Comparison of ENCODE assay signal across 20 cellular contexts in the genomic region with DNA sequence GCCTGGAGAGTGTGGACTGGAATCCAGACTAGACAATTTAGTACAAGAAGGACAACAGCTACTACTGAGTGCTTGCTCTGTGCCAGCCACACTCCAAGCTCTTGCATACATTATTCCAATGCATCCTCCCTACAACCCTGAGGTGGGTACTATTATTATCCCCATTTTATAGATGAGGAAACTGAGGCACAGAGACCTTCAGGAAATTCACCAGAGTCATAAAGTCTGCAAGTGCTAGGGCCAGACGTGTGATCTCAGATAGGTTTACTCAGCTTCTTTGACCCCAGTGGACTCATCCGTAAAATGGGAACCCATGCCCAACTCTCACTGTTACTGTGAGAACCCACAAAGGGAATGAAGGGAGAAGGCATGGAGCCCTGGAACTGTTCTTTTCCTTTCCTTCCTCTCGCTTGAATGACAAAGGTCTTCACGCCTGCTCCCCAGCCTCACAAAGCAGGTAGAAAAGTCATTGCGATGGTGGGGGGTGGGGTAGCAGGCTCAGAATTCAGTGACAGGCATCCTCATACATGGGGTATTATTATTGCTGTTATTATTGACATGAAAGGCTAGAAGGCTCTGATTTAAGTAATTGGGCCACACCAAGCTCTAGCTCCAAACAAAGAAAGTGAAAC.
DNase-seq lines count a peak whose midpoint lies in the region; ATAC-seq, FAIRE-seq and TF ChIP-seq lines count a peak whose summit lies in the region.
"Had no signal": no experiment of that assay in that cellular context is flagged by ENCODE, and none has a peak within 500 bp of the region (broad histone marks: within the 10 kb centered on the region; RNA-seq: fewer than 3 reads in every experiment).

No MANE protein-coding gene starts in this region.

- no peak for TF ChIP-seq RAD21 in K562 (CRISPR knock-in tag; conservative IDR thresholded peaks at IDR 0.05 in 1 of 2, IDR thresholded peaks at IDR 0.05 in 1 of 2)

- TF ChIP-seq CTCF in GM23338 (conservative IDR thresholded peaks at IDR 0.05; ENCODE audit: low read depth in 2 of 2) (no peak), K562 (IDR thresholded peaks at IDR 0.05 in 2 of 3, conservative IDR thresholded peaks at IDR 0.05 in 1 of 3; ENCODE audit: insufficient read depth in 2 of 3, low read depth in 1 of 3, low read length in 3 of 3) (no peak), neural progenitor cell (IDR thresholded peaks at IDR 0.05) (no peak)

- no peaks in the 10 kb centered on the region for H3K9me2 ChIP-seq in GM23338 (ENCODE audit: insufficient read depth)

- H3K27ac ChIP-seq in GM23338 (ENCODE audit: low read depth): peak overlapping the region; percentile 93
- H3K27ac ChIP-seq in K562 (ENCODE audit: extremely low read depth, low read depth, low read length): no peak overlapping the region
- H3K27ac ChIP-seq in iPS-20b (ENCODE audit: low read length): peak overlapping the region; percentile 92
- H3K27ac ChIP-seq in neural progenitor cell: peak overlapping the region; percentile 72
- H3K27ac ChIP-seq: A549, C4-2B, HL-60, PC-9 had no signal

- no peak for TF ChIP-seq POLR2A in K562 (conservative IDR thresholded peaks at IDR 0.05)

- in situ Hi-C loops in K562 (cut with MboI): no loop called here

- 0 out of 3 replicates have a peak, but pooled peaks cover 3% of the 10 kb centered on the region for H3K36me3 Mint-ChIP-seq in GM23338 (ENCODE audit: low read depth)
- H3K36me3 Mint-ChIP-seq in neural progenitor cell: peaks cover 4% of the 10 kb centered on the region

- H3K4me1 ChIP-seq in GM23338 (ENCODE audit: insufficient read depth): peaks cover 65% of the 10 kb centered on the region
- H3K4me1 ChIP-seq in K562 (replicated peaks in 1 of 2; ENCODE audit: control insufficient read depth in 2 of 2, insufficient read depth in 2 of 2, low read length in 2 of 2): peaks cover 0 to 6% of the 10 kb centered on the region in 2 experiments; a peak in 2 of 5 replicates
- H3K4me1 ChIP-seq in iPS-20b (ENCODE audit: insufficient read depth, low read length): peaks cover 56% of the 10 kb centered on the region
- peaks cover 74% of the 10 kb centered on the region for H3K4me1 ChIP-seq in neural progenitor cell
- H3K4me1 ChIP-seq: A549 had no signal

- peak overlapping the region; percentile 60 for H3K4me2 ChIP-seq in GM23338
- no peak overlapping the region for H3K4me2 ChIP-seq in K562 (ENCODE audit: insufficient read depth, low read length)
- H3K4me2 ChIP-seq in neural progenitor cell: peak overlapping the region; percentile 74
- H3K4me2 ChIP-seq: A549, PC-9 had no signal

- no peak for TF ChIP-seq EP300 in K562 (IDR thresholded peaks at IDR 0.05; ENCODE audit: low read length)

- FAIRE-seq in K562 (lab: Jason Lieb, UNC): no peak
- FAIRE-seq: A549, GM12891, H54, HTR-8/SVneo had no signal

- H3K27me3 Mint-ChIP-seq in GM23338 (ENCODE audit: insufficient read depth, low read depth, poor library complexity): peaks cover 23% of the 10 kb centered on the region
- H3K27me3 Mint-ChIP-seq in neural progenitor cell (ENCODE audit: insufficient read depth, low read depth): peaks cover 3% of the 10 kb centered on the region

- H3K79me2 ChIP-seq in GM23338 (replicated peaks; ENCODE audit: insufficient read depth): 0 out of 2 replicates have a peak, but pooled peaks cover 8% of the 10 kb centered on the region
- no peaks in the 10 kb centered on the region for H3K79me2 ChIP-seq in K562 (ENCODE audit: control insufficient read depth, insufficient read depth, low read length)
- peaks cover 30% of the 10 kb centered on the region for H3K79me2 ChIP-seq in neural progenitor cell (ENCODE audit: low read depth)

- no peaks in the 10 kb centered on the region for H3K9me3 ChIP-seq in K562 (replicated peaks; ENCODE audit: control insufficient read depth, insufficient read depth, low read depth, low read length)
- no peaks in the 10 kb centered on the region for H3K9me3 ChIP-seq in iPS-20b (ENCODE audit: insufficient read depth, low read depth, low read length)
- H3K9me3 ChIP-seq in neural progenitor cell (ENCODE audit: low read depth): no peaks in the 10 kb centered on the region
- H3K9me3 ChIP-seq: A549 had no signal

- WGBS in K562 (ENCODE audit: insufficient coverage, low coverage, missing lambda C conversion rate): 3% methylated on average over 5 of the region's 5 CpGs

- H3K36me3 ChIP-seq in GM23338 (ENCODE audit: insufficient read depth): no peaks in the 10 kb centered on the region
- no peaks in the 10 kb centered on the region for H3K36me3 ChIP-seq in K562 (ENCODE audit: control insufficient read depth, insufficient read depth, low read length)
- no peaks in the 10 kb centered on the region for H3K36me3 ChIP-seq in iPS-20b (ENCODE audit: insufficient read depth, low read depth, low read length)
- H3K36me3 ChIP-seq in neural progenitor cell: no peaks in the 10 kb centered on the region

- no peaks in the 10 kb centered on the region for H3K9me1 ChIP-seq in K562 (ENCODE audit: control insufficient read depth, insufficient read depth, low read length)

- H3K27ac Mint-ChIP-seq in GM23338 (peak overlapping the region; percentile 93), neural progenitor cell (peak overlapping the region; percentile 97)

- intact Hi-C loops in K562 (cut with micrococcal nuclease): no loop called here

- H4K20me1 ChIP-seq in GM23338 (replicated peaks; ENCODE audit: insufficient read depth) (no peaks in the 10 kb centered on the region), K562 (replicated peaks; ENCODE audit: control insufficient read depth, insufficient read depth, low read length) (peaks cover 7% of the 10 kb centered on the region), neural progenitor cell (ENCODE audit: low read depth) (peaks cover 19% of the 10 kb centered on the region)

- DNase-seq in GM23338 (ENCODE audit: low spot score) (no peak), K562 (ENCODE audit: extremely low read depth in 1 of 4, low spot score in 3 of 4) (no peak), neural progenitor cell (ENCODE audit: low spot score) (no peak), NCI-H446 treated with DMSO at 0.1 percent for 48 hours (lab: John Stamatoyannopoulos, UW) (no peak), retina (no peak)
- DNase-seq: GF-D8, KG1, NCI-H2081, NCI-H510A treated with DMSO at 0.1 percent for 48 hours, NCI-H82, PC-9 had no signal

- H3K4me3 Mint-ChIP-seq in GM23338 (peak overlapping the region; percentile 18; the same call in 1 of the 3 replicates), neural progenitor cell (no peak overlapping the region)

- POLR2A ChIA-PET in K562 (lab: Yijun Ruan, JAX): no interaction called here

- H3K4me1 Mint-ChIP-seq in GM23338 (peaks cover 63% of the 10 kb centered on the region), neural progenitor cell (peaks cover 80% of the 10 kb centered on the region)

- H2AFZ ChIP-seq in GM23338 (no peak overlapping the region), K562 (ENCODE audit: low read depth, low read length) (no peak overlapping the region), neural progenitor cell (replicated peaks) (no peak overlapping the region)
- H2AFZ ChIP-seq: PC-9 had no signal

- peak; percentile 5 for ATAC-seq in GM23338
- no peak for ATAC-seq in K562
- no peak for ATAC-seq in HG02623 (IDR thresholded peaks at IDR 0.05; ENCODE audit: unreplicated experiment)
- ATAC-seq in HG03097 (IDR thresholded peaks at IDR 0.05; ENCODE audit: low FRiP score, unreplicated experiment): no peak
- ATAC-seq: A549 had no signal

- no TSS peak for BruUV-seq in K562 (replicated peaks; lab: Mats Ljungman, UMichigan)

- peak overlapping the region; percentile 34; the same call in 1 of the 2 replicates for H3K4me3 ChIP-seq in GM23338
- H3K4me3 ChIP-seq in K562: no peak overlapping the region
- H3K4me3 ChIP-seq in iPS-20b (ENCODE audit: low read length): peak overlapping the region; percentile 44; the same call in 1 of the 2 replicates
- peak overlapping the region; percentile 8 for H3K4me3 ChIP-seq in neural progenitor cell
- H3K4me3 ChIP-seq: A549, PC-9 had no signal

- H3K9ac ChIP-seq in K562 (ENCODE audit: insufficient read depth in 1 of 2, low read depth in 2 of 2, low read length in 2 of 2) (no peak overlapping the region), iPS-20b (ENCODE audit: low read depth, low read length) (peak overlapping the region; percentile 56; the same call in 1 of the 2 replicates), neural progenitor cell (no peak overlapping the region)

- H3K27me3 ChIP-seq in GM23338 (ENCODE audit: insufficient read depth) (no peaks in the 10 kb centered on the region), K562 (ENCODE audit: control insufficient read depth in 2 of 2, insufficient read depth in 2 of 2, low read length in 2 of 2) (peaks cover 29 to 53% of the 10 kb centered on the region in 2 experiments; a peak in 3 of 5 replicates), iPS-20b (ENCODE audit: insufficient read depth, low read length) (no peaks in the 10 kb centered on the region), neural progenitor cell (no peaks in the 10 kb centered on the region)

- H3K9me3 Mint-ChIP-seq in GM23338: no peaks in the 10 kb centered on the region
- H3K9me3 Mint-ChIP-seq in neural progenitor cell: no peaks in the 10 kb centered on the region

- CTCF ChIA-PET in K562 (lab: Yijun Ruan, JAX; ENCODE audit: low intra/inter-chr PET ratio): no interaction called here

- peaks cover 30% of the 10 kb centered on the region for H3F3A ChIP-seq in GM23338 (replicated peaks; ENCODE audit: low read depth)
- peaks cover 74% of the 10 kb centered on the region for H3F3A ChIP-seq in neural progenitor cell (ENCODE audit: low read depth)

TF ChIP-seq in GM23338, 12 proteins besides CTCF, POLR2A, EP300 and RAD21 (continues in another document):
- TF ChIP-seq ZNF331 (CRISPR knock-in tag; IDR thresholded peaks at IDR 0.05; ENCODE audit: low read depth): no peak

TF ChIP-seq in K562, 482 proteins besides CTCF, POLR2A, EP300 and RAD21:
- TF ChIP-seq ZSCAN29 (IDR thresholded peaks at IDR 0.05) (no peak), IFI16 (CRISPR knock-in tag; IDR thresholded peaks at IDR 0.05) (no peak), SMARCC2 (IDR thresholded peaks at IDR 0.05; ENCODE audit: low read depth) (no peak), ZNF764 (CRISPR knock-in tag; IDR thresholded peaks at IDR 0.05; ENCODE audit: low read depth) (no peak), ZNF263 (CRISPR knock-in tag; IDR thresholded peaks at IDR 0.05; ENCODE audit: borderline replicate concordance) (no peak), TAF9B (IDR thresholded peaks at IDR 0.05; ENCODE audit: partially characterized antibody) (no peak), RBM25 (IDR thresholded peaks at IDR 0.05; ENCODE audit: low read depth, low read length, severe bottlenecking) (peak; percentile 69), ZNF41 (CRISPR knock-in tag; conservative IDR thresholded peaks at IDR 0.05) (no peak), CCNT2 (IDR thresholded peaks at IDR 0.05; ENCODE audit: borderline replicate concordance, extremely low read depth, insufficient read length, low read depth, low read length) (no peak)
TF ChIP-seq in K562: peak in this region for 1.
